In genomic region chr11:117443269-117444186, GRCh38 we compare ENCODE assay signal across 8 cellular contexts.
DNase-seq lines count a peak whose midpoint lies in the region; TF ChIP-seq lines count a peak whose summit lies in the region.

No MANE protein-coding gene starts in this region.

- intact Hi-C loops in stomach (cut with DNase I; ENCODE audit: low total_unique reads) = no loop called here

- H3K4me1 ChIP-seq in adipocyte (ENCODE audit: control insufficient read depth, insufficient read depth, low read length) = no peaks in the 10 kb centered on the region
- H3K4me1 ChIP-seq in stomach = peaks cover 0 to 8% (median 2%) of the 10 kb centered on the region in 4 donors

- peak in 4 of 7 experiments; percentile 18 to 29 (median 24) for TF ChIP-seq CTCF in stomach (IDR thresholded peaks at IDR 0.05)

- H3K27ac ChIP-seq in stomach = no peak overlapping the region

- H3K9me3 ChIP-seq in adipocyte (ENCODE audit: control insufficient read depth, low read length) (no peaks in the 10 kb centered on the region), stomach (no peaks in the 10 kb centered on the region)

- WGBS in stomach, 5 donors = 30 to 36% (median 34%) methylated on average over 23 to 38 of the region's 38 CpGs

- DNase-seq in SKM-1 treated with dmso at 0.1 percent for 144 hours (lab: John Stamatoyannopoulos, UW; ENCODE audit: unreplicated experiment) = peak; percentile 2
- DNase-seq in SKM-1 (lab: John Stamatoyannopoulos, UW; ENCODE audit: unreplicated experiment) = no peak
- peak; percentile 86 for DNase-seq in NCI-H1092 treated with DMSO at 0.1 percent for 48 hours (lab: John Stamatoyannopoulos, UW)
- peak; percentile 22 for DNase-seq in adipocyte (ENCODE audit: low read depth)
- DNase-seq in iPS-NIHi7 (ENCODE audit: extremely low spot score) = peak; percentile 94
- DNase-seq in stomach = peak; percentile 34
- no peak for DNase-seq in cerebellar nuclear complex (lab: John Stamatoyannopoulos, UW)
- DNase-seq in A172 (ENCODE audit: low spot score) = no peak

- no peak overlapping the region for H3K4me3 ChIP-seq in adipocyte (ENCODE audit: low read length)
- peak overlapping the region in 1 of 4 donors; percentile 5 for H3K4me3 ChIP-seq in stomach

- no peak for TF ChIP-seq EP300 in stomach (IDR thresholded peaks at IDR 0.05)

- H3K36me3 ChIP-seq in adipocyte (ENCODE audit: control insufficient read depth, insufficient read depth, low read length, severe bottlenecking) = no peaks in the 10 kb centered on the region
- H3K36me3 ChIP-seq in stomach = no peaks in the 10 kb centered on the region

- TF ChIP-seq POLR2A in stomach (IDR thresholded peaks at IDR 0.05) = no peak

- H3K9ac ChIP-seq in adipocyte (ENCODE audit: low read length) = no peak overlapping the region

- H3K27me3 ChIP-seq in adipocyte (replicated peaks; ENCODE audit: control insufficient read depth, insufficient read depth, low read length) (peaks cover 53% of the 10 kb centered on the region), stomach (peaks cover 0 to 41% (median 16%) of the 10 kb centered on the region in 3 donors)

Comparison
In these comparisons a context has a peak if more than half of its experiments do, and no peak if none do; other contexts are left out.
1. DNase-seq: peak in SKM-1 treated with dmso at 0.1 percent for 144 hours (single experiment), NCI-H1092 treated with DMSO at 0.1 percent for 48 hours (single experiment), adipocyte (single experiment), iPS-NIHi7 (single experiment) and stomach (single experiment); none in SKM-1 (single experiment), cerebellar nuclear complex (0 of 2) and A172 (single experiment).